4 cellular contexts compared by ENCODE assay signal in the genomic region with DNA sequence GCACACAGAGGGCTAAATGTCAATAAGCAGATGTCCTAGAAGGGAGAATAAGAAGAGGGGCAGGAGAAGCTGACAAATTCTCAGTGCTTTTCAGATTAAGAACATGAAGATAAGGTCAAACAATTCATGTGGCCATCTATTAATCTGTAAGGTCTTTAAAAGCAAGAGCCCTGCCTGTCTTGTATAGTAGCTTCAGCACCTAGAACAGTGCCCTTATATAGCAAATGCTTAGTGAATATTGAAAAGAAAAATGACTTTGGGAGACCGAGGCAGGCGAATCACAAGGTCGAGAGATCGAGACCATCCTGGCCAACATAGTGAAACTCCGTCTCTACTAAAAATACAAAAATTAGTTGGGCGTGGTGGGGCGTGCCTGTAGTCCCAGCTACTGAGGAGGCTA. TPM values are rescaled to one million over a fixed set of nuclear protein-coding genes. Genes with fewer than 3 reads are reported as not detected.
"Had no signal": no experiment of that assay in that cellular context is flagged by ENCODE, and none has a peak within 500 bp of the region (broad histone marks: within the 10 kb centered on the region; RNA-seq: fewer than 3 reads in every experiment).

No MANE protein-coding gene starts in this region.

- ATAC-seq: GM12878 had no signal

- DNase-seq: GDM1, GF-D8 had no signal

- H3K4me3 ChIP-seq: GM12878 had no signal

RNA-seq across cellular contexts. Expression of a gene that starts 18.1 kb away (rescaled TPM):
- total RNA-seq: G401, GM12878 had no signal
- polyA plus RNA-seq: GM12878 had no signal
